Comparison of ENCODE assay signal across 8 cellular contexts in genomic region chr18:12883684-12884520, GRCh38. TPM values are rescaled to one million over a fixed set of nuclear protein-coding genes. Genes with fewer than 3 reads are reported as not detected.
DNase-seq lines count a peak whose midpoint lies in the region; ATAC-seq and TF ChIP-seq lines count a peak whose summit lies in the region.

Gene PTPN2, minus strand, starts transcription at chr18:12884237. Its CDS starts 96 bp downstream, at chr18:12884141.

- no peaks in the 10 kb centered on the region for H3K27me3 ChIP-seq in hepatocyte

- under 1% methylated on average over 35 of the region's 111 CpGs for WGBS in hepatocyte (ENCODE audit: low lambda C conversion rate, missing lambda C conversion rate)

- H3K27ac ChIP-seq in 22Rv1, result peak within 1 kb of the TSS; percentile 93
- peak within 1 kb of the TSS; percentile 100 for H3K27ac ChIP-seq in hepatocyte

- H3K9me2 ChIP-seq in hepatocyte (replicated peaks; ENCODE audit: insufficient read depth), result no peaks in the 10 kb centered on the region

- peaks cover 6% of the 10 kb centered on the region for H3K4me1 ChIP-seq in hepatocyte (ENCODE audit: insufficient read depth)

- TF ChIP-seq CTCF in 22Rv1 (IDR thresholded peaks at IDR 0.05) (no peak), hepatocyte (IDR thresholded peaks at IDR 0.05; ENCODE audit: poor library complexity) (no peak), retinal pigment epithelial cell (conservative IDR thresholded peaks at IDR 0.05; ENCODE audit: low read depth, low read length) (no peak)

- peak; percentile 55 for DNase-seq in NCI-H2081 treated with DMSO at 0.1 percent for 48 hours (lab: John Stamatoyannopoulos, UW)
- DNase-seq in T1000 (lab: John Stamatoyannopoulos, UW), result peak; percentile 82
- DNase-seq in astrocyte of the hippocampus (ENCODE audit: low read depth, low spot score), result peak; percentile 98
- DNase-seq in hepatocyte (ENCODE audit: low spot score), result peak; percentile 97
- peak; percentile 81 for DNase-seq in retinal pigment epithelial cell (ENCODE audit: low read depth)

- H3K36me3 ChIP-seq in hepatocyte (replicated peaks; ENCODE audit: insufficient read depth, low read depth), result no peaks in the 10 kb centered on the region

- peak within 1 kb of the TSS; percentile 56 for H3K4me3 ChIP-seq in hepatocyte
- peak within 1 kb of the TSS; percentile 82 for H3K4me3 ChIP-seq in retinal pigment epithelial cell (ENCODE audit: low read length)

- peaks cover 57% of the 10 kb centered on the region for H3K79me2 ChIP-seq in hepatocyte

- peak within 1 kb of the TSS; percentile 93 for H3K4me2 ChIP-seq in hepatocyte

- H3K9me3 ChIP-seq in hepatocyte (ENCODE audit: low read depth), result no peaks in the 10 kb centered on the region

- peak; percentile 53 for ATAC-seq in GM18519 (IDR thresholded peaks at IDR 0.05; ENCODE audit: low FRiP score, unreplicated experiment)
- ATAC-seq in HG03045 (IDR thresholded peaks at IDR 0.05; ENCODE audit: unreplicated experiment), result peak; percentile 75

- H4K20me1 ChIP-seq in hepatocyte (ENCODE audit: insufficient read depth, poor library complexity, severe bottlenecking), result peaks cover 10% of the 10 kb centered on the region

- peak within 1 kb of the TSS; percentile 69 for H2AFZ ChIP-seq in hepatocyte

RNA-seq across cellular contexts. Expression of gene PTPN2, which starts in this region (rescaled TPM):
- total RNA-seq in hepatocyte, result 36.7 and 40.3 TPM in 2 replicates
- 30.5 and 32.0 TPM in 2 replicates for polyA plus RNA-seq in hepatocyte

Comparison
In these comparisons a context has a peak if more than half of its experiments do, and no peak if none do; other contexts are left out.
1. Peak in every context shown above with its lines: DNase-seq, ATAC-seq, H3K4me3 ChIP-seq and H3K27ac ChIP-seq.